Comparison of ENCODE assay signal across 8 cellular contexts in the genomic region with DNA sequence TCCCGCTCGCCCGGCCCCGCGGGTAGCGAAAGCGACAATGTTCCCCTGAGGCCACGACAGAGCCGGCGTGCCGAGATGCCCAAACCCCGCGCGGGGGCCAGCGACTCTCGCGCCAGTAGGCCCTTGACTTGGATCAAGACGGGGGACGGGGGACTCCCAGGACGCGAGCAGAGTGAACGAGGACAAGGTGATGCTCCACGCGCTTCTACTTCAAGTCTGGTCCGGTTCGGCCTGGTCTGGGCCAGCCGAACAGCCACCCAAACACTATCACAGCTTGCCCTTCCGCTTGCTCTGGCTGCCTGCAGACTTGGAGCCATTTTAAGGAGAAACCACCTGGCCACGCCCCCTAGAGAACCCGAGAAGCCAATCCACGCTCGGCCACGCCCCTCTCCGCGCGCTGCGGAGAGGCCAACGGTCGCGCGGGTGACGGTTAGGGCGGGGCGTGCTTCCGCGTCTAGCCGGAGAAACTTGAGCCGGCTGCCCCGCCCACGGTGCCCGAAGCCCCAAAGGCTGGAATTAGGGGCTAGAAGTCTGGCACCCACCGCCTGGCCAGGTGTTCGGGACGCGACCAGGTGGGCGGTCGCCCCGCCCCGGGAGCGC. TPM values are rescaled to one million over a fixed set of nuclear protein-coding genes. Genes with fewer than 3 reads are reported as not detected.
DNase-seq lines count a peak whose midpoint lies in the region; ATAC-seq and TF ChIP-seq lines count a peak whose summit lies in the region.

No MANE protein-coding gene starts in this region.

- H3K4me2 ChIP-seq in GM23338 = peak overlapping the region; percentile 99

- intact Hi-C loops in naive thymus-derived CD4-positive, alpha-beta T cell (cut with micrococcal nuclease) = loop anchor here (1.0 to 10.0 kb wide), 15 partner anchors 8 to 1333 kb away; a partner anchor contains a TSS

- H3K27me3 ChIP-seq in GM23338 (ENCODE audit: insufficient read depth) = no peaks in the 10 kb centered on the region
- H3K27me3 ChIP-seq in naive thymus-derived CD4-positive, alpha-beta T cell (ENCODE audit: control insufficient read depth in 2 of 2, insufficient read depth in 2 of 2, low read length in 2 of 2) = no peaks in the 10 kb centered on the region

- peaks cover 49% of the 10 kb centered on the region for H3K36me3 Mint-ChIP-seq in GM23338 (ENCODE audit: low read depth)
- peaks cover 0 to 24% (median 0%) of the 10 kb centered on the region in 5 donors for H3K36me3 Mint-ChIP-seq in naive thymus-derived CD4-positive, alpha-beta T cell
- peaks cover 42% of the 10 kb centered on the region for H3K36me3 Mint-ChIP-seq in stimulated activated memory B cell treated with anti-CD40 and anti-IgM and Interleukin-4, amounts not matched to agents 10 μg/mL and 1 μg/mL and 100 μg/mL, for 72 hours

- H3K9me3 ChIP-seq in naive thymus-derived CD4-positive, alpha-beta T cell (ENCODE audit: control insufficient read depth in 2 of 3, low read length in 3 of 3) = no peaks in the 10 kb centered on the region

- H3F3A ChIP-seq in GM23338 (replicated peaks; ENCODE audit: low read depth) = peaks cover 47% of the 10 kb centered on the region

- peak overlapping the region; percentile 97 for H3K27ac ChIP-seq in GM23338 (ENCODE audit: low read depth)
- H3K27ac ChIP-seq in naive thymus-derived CD4-positive, alpha-beta T cell (ENCODE audit: low read depth, low read length) = peak overlapping the region; percentile 98

- H3K4me1 Mint-ChIP-seq in GM23338 = peaks cover 24% of the 10 kb centered on the region
- peaks cover 21 to 60% (median 44%) of the 10 kb centered on the region in 7 donors for H3K4me1 Mint-ChIP-seq in naive thymus-derived CD4-positive, alpha-beta T cell
- peaks cover 73% of the 10 kb centered on the region for H3K4me1 Mint-ChIP-seq in stimulated activated memory B cell treated with anti-CD40 and anti-IgM and Interleukin-4, amounts not matched to agents 10 μg/mL and 1 μg/mL and 100 μg/mL, for 72 hours

- peaks cover 18% of the 10 kb centered on the region for H3K36me3 ChIP-seq in GM23338 (ENCODE audit: insufficient read depth)
- H3K36me3 ChIP-seq in naive thymus-derived CD4-positive, alpha-beta T cell (ENCODE audit: control insufficient read depth in 2 of 3, insufficient read depth in 3 of 3, low read length in 3 of 3) = peaks cover 8 to 44% (median 11%) of the 10 kb centered on the region in 3 experiments

- peak; percentile 98 for DNase-seq in Daoy (ENCODE audit: low read depth)
- DNase-seq in GM23338 (ENCODE audit: low spot score) = peak; percentile 100
- peak; percentile 96 to 97 for DNase-seq in Kasumi-1 (lab: John Stamatoyannopoulos, UW)
- peak; percentile 97 for DNase-seq in RKO (ENCODE audit: low spot score)
- peak; percentile 96 to 97 for DNase-seq in activated T-helper 1 cell treated with anti-CD3 and anti-CD28 coated beads, Interleukin-2, amount 50 U/mL, for 16 hours (ENCODE audit: low read depth in 1 of 2, low spot score in 1 of 2)
- peak; percentile 97 for DNase-seq in fibroblast of gingiva (ENCODE audit: low read depth)
- peak; percentile 96 to 99 (median 98) for DNase-seq in naive thymus-derived CD4-positive, alpha-beta T cell

- H3K27me3 Mint-ChIP-seq in GM23338 (ENCODE audit: insufficient read depth, low read depth, poor library complexity) = peaks cover 27% of the 10 kb centered on the region
- peaks cover 0 to 2% (median 0%) of the 10 kb centered on the region in 5 donors for H3K27me3 Mint-ChIP-seq in naive thymus-derived CD4-positive, alpha-beta T cell
- H3K27me3 Mint-ChIP-seq in stimulated activated memory B cell treated with anti-CD40 and anti-IgM and Interleukin-4, amounts not matched to agents 10 μg/mL and 1 μg/mL and 100 μg/mL, for 72 hours = no peaks in the 10 kb centered on the region

- peak overlapping the region; percentile 97 for H3K4me3 ChIP-seq in GM23338
- peak overlapping the region; percentile 99 for H3K4me3 ChIP-seq in naive thymus-derived CD4-positive, alpha-beta T cell (ENCODE audit: low read length)

- H3K9me2 ChIP-seq in GM23338 (ENCODE audit: insufficient read depth) = no peaks in the 10 kb centered on the region

- TF ChIP-seq CTCF in GM23338 (conservative IDR thresholded peaks at IDR 0.05; ENCODE audit: low read depth in 2 of 2) = no peak

- no peaks in the 10 kb centered on the region; the same call in 1 of the 3 replicates for H3K9me3 Mint-ChIP-seq in GM23338
- no peaks in the 10 kb centered on the region for H3K9me3 Mint-ChIP-seq in naive thymus-derived CD4-positive, alpha-beta T cell
- no peaks in the 10 kb centered on the region for H3K9me3 Mint-ChIP-seq in stimulated activated memory B cell treated with anti-CD40 and anti-IgM and Interleukin-4, amounts not matched to agents 10 μg/mL and 1 μg/mL and 100 μg/mL, for 72 hours

- peak overlapping the region; percentile 95 for H3K27ac Mint-ChIP-seq in GM23338
- peak overlapping the region; percentile 93 to 98 (median 97) for H3K27ac Mint-ChIP-seq in naive thymus-derived CD4-positive, alpha-beta T cell
- H3K27ac Mint-ChIP-seq in stimulated activated memory B cell treated with anti-CD40 and anti-IgM and Interleukin-4, amounts not matched to agents 10 μg/mL and 1 μg/mL and 100 μg/mL, for 72 hours = peak overlapping the region; percentile 96

- H2AFZ ChIP-seq in GM23338 = 0 out of 2 replicates have a peak overlapping the region, but pooled peaks have one; percentile 73

- CTCF ChIA-PET in naive thymus-derived CD4-positive, alpha-beta T cell (lab: Charles Lee) = interaction anchor here (0.6 to 5.9 kb wide), 12 partner anchors 8 to 448 kb away, joined by 3 to 51 read pairs (median 4); a partner anchor contains a TSS

- H4K20me1 ChIP-seq in GM23338 (replicated peaks; ENCODE audit: insufficient read depth) = peaks cover 14% of the 10 kb centered on the region

- peaks cover 18% of the 10 kb centered on the region for H3K79me2 ChIP-seq in GM23338 (replicated peaks; ENCODE audit: insufficient read depth)

- ATAC-seq in GM23338 = peak; percentile 46
- peak; percentile 90 for ATAC-seq in naive thymus-derived CD4-positive, alpha-beta T cell
- peak; percentile 78 for ATAC-seq in stimulated activated memory B cell treated with anti-CD40 and anti-IgM and Interleukin-4, amounts not matched to agents 10 μg/mL and 1 μg/mL and 100 μg/mL, for 72 hours

- H3K4me1 ChIP-seq in GM23338 (ENCODE audit: insufficient read depth) = peaks cover 27% of the 10 kb centered on the region; the same call in 1 of the 2 replicates
- peaks cover 25 to 28% of the 10 kb centered on the region in 2 donors for H3K4me1 ChIP-seq in naive thymus-derived CD4-positive, alpha-beta T cell (ENCODE audit: control insufficient read depth in 2 of 2, insufficient read depth in 2 of 2, low read length in 2 of 2)

- peak overlapping the region; percentile 93 for H3K4me3 Mint-ChIP-seq in GM23338
- peak overlapping the region; percentile 92 to 99 (median 97) for H3K4me3 Mint-ChIP-seq in naive thymus-derived CD4-positive, alpha-beta T cell
- H3K4me3 Mint-ChIP-seq in stimulated activated memory B cell treated with anti-CD40 and anti-IgM and Interleukin-4, amounts not matched to agents 10 μg/mL and 1 μg/mL and 100 μg/mL, for 72 hours = peak overlapping the region; percentile 88

- POLR2A ChIA-PET in naive thymus-derived CD4-positive, alpha-beta T cell (lab: Charles Lee) = interaction anchor here (0.6 to 11.9 kb wide), 21 partner anchors 7 to 1505 kb away, joined by 3 to 247 read pairs (median 4); a partner anchor contains a TSS

TF ChIP-seq in GM23338, 12 proteins besides CTCF, POLR2A, EP300 and RAD21 (continues in another document):
- TF ChIP-seq EZH2 (IDR thresholded peaks at IDR 0.05; ENCODE audit: low read depth, unreplicated experiment) = no peak
- no peak for TF ChIP-seq EZH2phosphoT487 (IDR thresholded peaks at IDR 0.05; ENCODE audit: unreplicated experiment)

RNA-seq across cellular contexts. Expression of a gene that starts 0.6 kb away (rescaled TPM):
- total RNA-seq in Daoy (2014; rRNA removed; shearing (Covaris generic)) = 60.1 and 65.4 TPM in 2 replicates
- total RNA-seq in GM23338 (2014; rRNA removed; shearing (Covaris generic)) = 32.3 and 49.9 TPM in 2 replicates
- polyA plus RNA-seq in GM23338 (2016; fragmentation: Nextera tagmentation; extraction: Ambion mirVana) = 118 and 122 TPM in 2 replicates
- total RNA-seq in naive thymus-derived CD4-positive, alpha-beta T cell = 100 to 1,000 TPM in 1 of 5 experiments, 10 to 100 TPM in 4; 63.8 to 110 (median 89.3) TPM
- 100 to 1,000 TPM; 191 to 205 TPM for polyA plus RNA-seq in naive thymus-derived CD4-positive, alpha-beta T cell

RNA-seq across cellular contexts. Expression of a gene that starts 2.9 kb away (rescaled TPM):
- 36.2 and 47.6 TPM in 2 replicates for total RNA-seq in Daoy (2014; rRNA removed; shearing (Covaris generic))
- 38.0 and 57.7 TPM in 2 replicates for total RNA-seq in GM23338 (2014; rRNA removed; shearing (Covaris generic))
- polyA plus RNA-seq in GM23338 (2016; fragmentation: Nextera tagmentation; extraction: Ambion mirVana) = 31.0 and 31.3 TPM in 2 replicates
- total RNA-seq in naive thymus-derived CD4-positive, alpha-beta T cell = 10 to 100 TPM; 18.9 to 28.6 (median 24.1) TPM
- polyA plus RNA-seq in naive thymus-derived CD4-positive, alpha-beta T cell = 10 to 100 TPM; 24.2 to 24.6 TPM

RNA-seq across cellular contexts. Expression of a gene that starts 7.9 kb away (rescaled TPM):
- 180 and 202 TPM in 2 replicates for total RNA-seq in Daoy (2014; rRNA removed; shearing (Covaris generic))
- total RNA-seq in GM23338 (2014; rRNA removed; shearing (Covaris generic)) = 297 and 314 TPM in 2 replicates
- 198 and 216 TPM in 2 replicates for polyA plus RNA-seq in GM23338 (2016; fragmentation: Nextera tagmentation; extraction: Ambion mirVana)
- 100 to 1,000 TPM; 102 to 206 (median 121) TPM for total RNA-seq in naive thymus-derived CD4-positive, alpha-beta T cell
- polyA plus RNA-seq in naive thymus-derived CD4-positive, alpha-beta T cell = 100 to 1,000 TPM; 109 to 123 TPM

RNA-seq across cellular contexts. Expression of a gene that starts 14.1 kb away (rescaled TPM):
- 32.6 and 33.3 TPM in 2 replicates for total RNA-seq in Daoy (2014; rRNA removed; shearing (Covaris generic))
- total RNA-seq in GM23338 (2014; rRNA removed; shearing (Covaris generic)) = 151 and 156 TPM in 2 replicates
- polyA plus RNA-seq in GM23338 (2016; fragmentation: Nextera tagmentation; extraction: Ambion mirVana) = 76.5 and 83.7 TPM in 2 replicates
- 100 to 1,000 TPM; 170 to 335 (median 204) TPM for total RNA-seq in naive thymus-derived CD4-positive, alpha-beta T cell
- polyA plus RNA-seq in naive thymus-derived CD4-positive, alpha-beta T cell = 100 to 1,000 TPM; 147 to 152 TPM

RNA-seq across cellular contexts. Expression of a gene that starts 31.3 kb away (rescaled TPM):
- total RNA-seq in Daoy (2014; rRNA removed; shearing (Covaris generic)) = 11.1 and 23.2 TPM in 2 replicates
- 22.1 and 28.7 TPM in 2 replicates for total RNA-seq in GM23338 (2014; rRNA removed; shearing (Covaris generic))
- 15.9 and 17.9 TPM in 2 replicates for polyA plus RNA-seq in GM23338 (2016; fragmentation: Nextera tagmentation; extraction: Ambion mirVana)
- 10 to 100 TPM; 37.9 to 74.7 (median 53.1) TPM for total RNA-seq in naive thymus-derived CD4-positive, alpha-beta T cell
- polyA plus RNA-seq in naive thymus-derived CD4-positive, alpha-beta T cell = 10 to 100 TPM; 19.7 to 28.0 TPM

Comparison
In these comparisons a context has a peak if more than half of its experiments do, and no peak if none do; other contexts are left out.
1. Peak in every context shown above with its lines: DNase-seq, ATAC-seq, H3K4me3 ChIP-seq and H3K27ac ChIP-seq.